ENCODE assay signal across 23 cellular contexts in the genomic region with DNA sequence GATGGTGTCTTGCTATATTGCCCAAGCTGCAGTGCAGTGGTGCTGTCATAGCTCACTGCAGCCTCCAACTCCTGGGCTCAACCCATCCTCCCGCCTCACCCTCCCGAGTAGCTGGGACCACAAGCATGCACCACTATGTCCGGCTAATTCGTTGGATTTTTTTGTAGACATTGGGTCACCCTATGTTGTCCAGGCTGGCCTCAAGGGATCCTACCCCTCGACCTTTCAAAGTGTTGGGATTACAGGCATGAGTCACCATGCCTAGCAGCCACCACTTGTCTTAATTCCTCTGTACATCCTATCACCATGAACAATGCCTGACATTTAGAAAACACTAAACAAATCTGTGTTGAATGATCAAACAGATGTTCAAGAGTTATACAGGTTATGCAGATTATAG.
"Had no signal": no experiment of that assay in that cellular context is flagged by ENCODE, and none has a peak within 500 bp of the region (broad histone marks: within the 10 kb centered on the region; RNA-seq: fewer than 3 reads in every experiment).

No MANE protein-coding gene starts in this region.

- H3K27ac ChIP-seq: colonic mucosa, epithelial cell of prostate, esophagus squamous epithelium, gastroesophageal sphincter, heart left ventricle, hepatocyte, left lung had no signal

- H3K27me3 ChIP-seq: colonic mucosa, esophagus squamous epithelium, gastroesophageal sphincter, heart left ventricle, hepatocyte, left lung had no signal

- ATAC-seq: effector memory CD8-positive, alpha-beta T cell; esophagus mucosa; gastroesophageal sphincter; left cardiac atrium; left lung; left ventricle myocardium superior had no signal

- H3K79me2 ChIP-seq: hepatocyte had no signal

- H3K4me3 ChIP-seq: colonic mucosa, esophagus squamous epithelium, gastroesophageal sphincter, heart left ventricle, hepatocyte, left lung, lung had no signal

- H3K4me1 Mint-ChIP-seq: endodermal cell, immature natural killer cell, memory B cell had no signal

- H3K4me2 ChIP-seq: hepatocyte had no signal

- H3K9me3 ChIP-seq: colonic mucosa, esophagus squamous epithelium, gastroesophageal sphincter, heart left ventricle, left lung had no signal

- H3K36me3 ChIP-seq: colonic mucosa, esophagus squamous epithelium, gastroesophageal sphincter, heart left ventricle, left lung had no signal

- H2AFZ ChIP-seq: hepatocyte had no signal

- H3K27me3 Mint-ChIP-seq: dendritic cell treated with granulocyte-macrophage colony-stimulating factor and Interleukin-4, amounts not matched to agents 40 ng/mL and 50 ng/mL, for 4 days; effector memory CD8-positive, alpha-beta T cell had no signal

- H3K4me3 Mint-ChIP-seq: dendritic cell treated with granulocyte-macrophage colony-stimulating factor and Interleukin-4, amounts not matched to agents 40 ng/mL and 50 ng/mL, for 4 days; effector memory CD8-positive, alpha-beta T cell; endodermal cell; immature natural killer cell; memory B cell had no signal

- H3K4me1 ChIP-seq: colonic mucosa, esophagus squamous epithelium, gastroesophageal sphincter, heart left ventricle, left lung had no signal

- H3K36me3 Mint-ChIP-seq: immature natural killer cell, memory B cell had no signal

- H3K27ac Mint-ChIP-seq: dendritic cell treated with granulocyte-macrophage colony-stimulating factor and Interleukin-4, amounts not matched to agents 40 ng/mL and 50 ng/mL, for 4 days; effector memory CD8-positive, alpha-beta T cell; endodermal cell; immature natural killer cell; memory B cell had no signal

- H3K9me3 Mint-ChIP-seq: memory B cell had no signal

- DNase-seq: colonic mucosa; cortex of kidney; effector CD8-positive, alpha-beta T cell; effector memory CD8-positive, alpha-beta T cell; endodermal cell; erythroblast; esophagus squamous epithelium; heart left ventricle; hypothalamus; immature natural killer cell; left cardiac atrium; left lung; left ventricle myocardium superior; mammary epithelial cell; mesendoderm; midbrain had no signal
